Comparison of ENCODE assay signal across 7 cellular contexts in the genomic region with DNA sequence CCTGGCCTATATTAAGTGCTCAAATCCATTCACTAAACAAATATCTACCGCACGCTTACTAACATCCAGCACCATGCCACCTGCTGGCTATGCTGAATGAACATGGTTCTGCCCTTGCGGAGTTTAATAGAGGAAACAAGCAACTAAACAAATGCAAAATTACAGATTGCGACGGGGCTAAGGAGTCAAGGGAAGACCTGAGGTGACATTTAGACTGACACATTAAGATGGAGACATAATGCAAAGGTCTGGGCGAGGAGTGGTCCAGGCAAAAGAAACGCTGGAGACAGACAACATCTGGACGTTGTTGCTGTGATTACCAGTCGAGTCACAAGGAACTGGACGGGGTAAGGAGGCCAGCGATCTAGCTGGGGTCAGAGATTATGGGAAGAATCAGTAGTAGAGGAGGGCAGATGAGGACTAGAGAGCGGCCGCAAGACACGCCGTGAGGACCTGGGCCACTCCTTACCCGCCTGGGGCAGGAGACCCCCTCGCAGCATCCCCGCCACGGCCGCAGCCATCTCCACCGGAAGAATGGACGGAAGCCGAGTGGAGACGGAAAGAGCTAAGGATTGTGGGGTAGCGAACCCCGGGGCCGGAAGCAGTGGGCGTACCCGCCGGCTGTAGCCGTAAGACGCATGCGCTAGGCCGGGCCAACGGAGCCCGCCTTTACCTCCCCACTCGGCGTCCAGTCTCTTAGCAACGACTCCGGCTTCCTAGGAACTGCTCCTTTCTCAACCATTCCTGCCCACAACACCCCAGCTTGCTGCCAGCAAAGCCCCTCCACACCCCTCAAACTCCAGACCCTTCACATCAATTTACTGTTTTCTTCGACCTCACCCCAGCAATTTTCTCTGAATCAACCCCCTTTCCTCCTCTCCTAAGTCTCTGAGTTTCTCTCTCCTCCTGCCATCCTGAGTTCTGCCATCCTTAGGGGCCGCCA. TPM values are rescaled to one million over a fixed set of nuclear protein-coding genes. Genes with fewer than 3 reads are reported as not detected.
DNase-seq lines count a peak whose midpoint lies in the region; ATAC-seq, FAIRE-seq and TF ChIP-seq lines count a peak whose summit lies in the region.

Gene LRRC46 (plus strand): TSS at position 680 of the 943 bp plus-strand sequence. CDS start 320 bp downstream, outside the sequence.
Gene MRPL10 (minus strand): TSS at position 551 of the 943 bp plus-strand sequence. CDS start 30 bp downstream, at position 521.

- H4K20me1 ChIP-seq in astrocyte (ENCODE audit: insufficient read depth, low read length) (no peaks in the 10 kb centered on the region), hepatocyte (ENCODE audit: insufficient read depth, poor library complexity, severe bottlenecking) (no peaks in the 10 kb centered on the region)

- no peaks in the 10 kb centered on the region for H3K9me2 ChIP-seq in hepatocyte (replicated peaks; ENCODE audit: insufficient read depth)

- H3K4me3 ChIP-seq in astrocyte (ENCODE audit: insufficient read depth, low read depth, low read length) = peak within 1 kb of the TSS; percentile 92
- peak within 1 kb of the TSS; percentile 82 for H3K4me3 ChIP-seq in hepatocyte

- H3K4me3 Mint-ChIP-seq in T-helper 2 cell treated with Interferon-gamma antibody and Interleukin-4, amounts not matched to agents 5 μg/mL and 100 μg/mL, for 36 hours = peak within 1 kb of the TSS; percentile 95
- H3K4me3 Mint-ChIP-seq in astrocyte (ENCODE audit: unreplicated experiment) = peak within 1 kb of the TSS; percentile 98

- H2AFZ ChIP-seq in astrocyte (ENCODE audit: low read depth, low read length) (peak within 1 kb of the TSS; percentile 79), hepatocyte (peak within 1 kb of the TSS; percentile 43)

- peaks cover 15% of the 10 kb centered on the region for H3K36me3 ChIP-seq in astrocyte (ENCODE audit: insufficient read depth, low read length)
- H3K36me3 ChIP-seq in hepatocyte (replicated peaks; ENCODE audit: insufficient read depth, low read depth) = no peaks in the 10 kb centered on the region

- peaks cover 29% of the 10 kb centered on the region for H3K4me1 Mint-ChIP-seq in T-helper 2 cell treated with Interferon-gamma antibody and Interleukin-4, amounts not matched to agents 5 μg/mL and 100 μg/mL, for 36 hours (ENCODE audit: low read depth)
- peaks cover 9% of the 10 kb centered on the region for H3K4me1 Mint-ChIP-seq in astrocyte (ENCODE audit: low read depth, unreplicated experiment)

- no peaks in the 10 kb centered on the region for H3K9me3 ChIP-seq in astrocyte (ENCODE audit: insufficient read depth, low read depth, low read length)
- H3K9me3 ChIP-seq in hepatocyte (ENCODE audit: low read depth) = no peaks in the 10 kb centered on the region

- ATAC-seq in GM18502 (IDR thresholded peaks at IDR 0.05; ENCODE audit: poor library complexity, unreplicated experiment) = peak; percentile 93
- peak; percentile 84 for ATAC-seq in HG02943 (IDR thresholded peaks at IDR 0.05; ENCODE audit: low read depth, unreplicated experiment)

- FAIRE-seq in astrocyte (lab: Jason Lieb, UNC) = peak; percentile 26

- peaks cover 26% of the 10 kb centered on the region for H3K79me2 ChIP-seq in astrocyte (ENCODE audit: insufficient read depth, low read length)
- peaks cover 26% of the 10 kb centered on the region for H3K79me2 ChIP-seq in hepatocyte

- H3K27me3 ChIP-seq in astrocyte (ENCODE audit: insufficient read depth, low read length) (no peaks in the 10 kb centered on the region), hepatocyte (no peaks in the 10 kb centered on the region)

- no peaks in the 10 kb centered on the region for H3K27me3 Mint-ChIP-seq in T-helper 2 cell treated with Interferon-gamma antibody and Interleukin-4, amounts not matched to agents 5 μg/mL and 100 μg/mL, for 36 hours (ENCODE audit: low read depth)
- H3K27me3 Mint-ChIP-seq in astrocyte (ENCODE audit: low read depth, unreplicated experiment) = no peaks in the 10 kb centered on the region

- peak within 1 kb of the TSS; percentile 86 for H3K27ac Mint-ChIP-seq in T-helper 2 cell treated with Interferon-gamma antibody and Interleukin-4, amounts not matched to agents 5 μg/mL and 100 μg/mL, for 36 hours
- peak within 1 kb of the TSS; percentile 90 for H3K27ac Mint-ChIP-seq in astrocyte (ENCODE audit: unreplicated experiment)

- H3K36me3 Mint-ChIP-seq in T-helper 2 cell treated with Interferon-gamma antibody and Interleukin-4, amounts not matched to agents 5 μg/mL and 100 μg/mL, for 36 hours (ENCODE audit: low read depth) = peaks cover 15% of the 10 kb centered on the region
- H3K36me3 Mint-ChIP-seq in astrocyte (ENCODE audit: low read depth, unreplicated experiment) = peaks cover 28% of the 10 kb centered on the region

- H3K4me1 ChIP-seq in astrocyte (ENCODE audit: insufficient read depth, low read length) (peaks cover 11% of the 10 kb centered on the region), hepatocyte (ENCODE audit: insufficient read depth) (peaks cover 9% of the 10 kb centered on the region)

- peak within 1 kb of the TSS; percentile 87 for H3K9ac ChIP-seq in astrocyte (ENCODE audit: low read length)

- H3K4me2 ChIP-seq in astrocyte (ENCODE audit: low read length) = peak within 1 kb of the TSS; percentile 88
- H3K4me2 ChIP-seq in hepatocyte = peak within 1 kb of the TSS; percentile 90

- no peaks in the 10 kb centered on the region for H3K9me3 Mint-ChIP-seq in T-helper 2 cell treated with Interferon-gamma antibody and Interleukin-4, amounts not matched to agents 5 μg/mL and 100 μg/mL, for 36 hours
- no peaks in the 10 kb centered on the region for H3K9me3 Mint-ChIP-seq in astrocyte (ENCODE audit: unreplicated experiment)

- TF ChIP-seq CTCF in astrocyte (IDR thresholded peaks at IDR 0.05; ENCODE audit: insufficient read depth, low read depth, low read length) (peak; percentile 57), hepatocyte (IDR thresholded peaks at IDR 0.05; ENCODE audit: poor library complexity) (peak; percentile 56)

- H3K27ac ChIP-seq in astrocyte (ENCODE audit: low read depth, low read length) (peak within 1 kb of the TSS; percentile 76), hepatocyte (peak within 1 kb of the TSS; percentile 85)

- WGBS in hepatocyte (ENCODE audit: low lambda C conversion rate, missing lambda C conversion rate) = 2% methylated on average over 38 of the region's 42 CpGs

- peak; percentile 85 for DNase-seq in NCI-H187 treated with DMSO at 0.1 percent for 48 hours (lab: John Stamatoyannopoulos, UW)
- peak; percentile 92 for DNase-seq in T-helper 2 cell treated with Interferon-gamma antibody and Interleukin-4, amounts not matched to agents 5 μg/mL and 100 μg/mL, for 36 hours (ENCODE audit: low spot score)
- DNase-seq in astrocyte (ENCODE audit: low read depth) = peak; percentile 82
- peak; percentile 98 for DNase-seq in hepatocyte (ENCODE audit: low spot score)
- peak; percentile 81 for DNase-seq in renal cortical epithelial cell (ENCODE audit: low read depth)

RNA-seq across cellular contexts. Expression of gene LRRC46, which starts in this region (rescaled TPM):
- 0.30 and 0.62 TPM in 2 replicates for total RNA-seq in astrocyte
- not detected in 2 replicates for total RNA-seq in hepatocyte
- polyA plus RNA-seq in hepatocyte = 0.78 and 0.83 TPM in 2 replicates
- total RNA-seq in renal cortical epithelial cell = 0.45 TPM in 1 of 2 replicates, not detected in the other

RNA-seq across cellular contexts. Expression of gene MRPL10, which starts in this region (rescaled TPM):
- total RNA-seq in astrocyte = 29.8 and 33.2 TPM in 2 replicates
- 30.7 and 38.2 TPM in 2 replicates for total RNA-seq in hepatocyte
- 33.7 and 34.7 TPM in 2 replicates for polyA plus RNA-seq in hepatocyte
- 21.0 and 25.4 TPM in 2 replicates for total RNA-seq in renal cortical epithelial cell

Comparison
In these comparisons a context has a peak if more than half of its experiments do, and no peak if none do; other contexts are left out.
1. Peak in every context shown above with its lines: DNase-seq, ATAC-seq, H3K4me3 ChIP-seq and H3K27ac ChIP-seq.